Comparison of ENCODE assay signal across 12 cellular contexts in the genomic region with DNA sequence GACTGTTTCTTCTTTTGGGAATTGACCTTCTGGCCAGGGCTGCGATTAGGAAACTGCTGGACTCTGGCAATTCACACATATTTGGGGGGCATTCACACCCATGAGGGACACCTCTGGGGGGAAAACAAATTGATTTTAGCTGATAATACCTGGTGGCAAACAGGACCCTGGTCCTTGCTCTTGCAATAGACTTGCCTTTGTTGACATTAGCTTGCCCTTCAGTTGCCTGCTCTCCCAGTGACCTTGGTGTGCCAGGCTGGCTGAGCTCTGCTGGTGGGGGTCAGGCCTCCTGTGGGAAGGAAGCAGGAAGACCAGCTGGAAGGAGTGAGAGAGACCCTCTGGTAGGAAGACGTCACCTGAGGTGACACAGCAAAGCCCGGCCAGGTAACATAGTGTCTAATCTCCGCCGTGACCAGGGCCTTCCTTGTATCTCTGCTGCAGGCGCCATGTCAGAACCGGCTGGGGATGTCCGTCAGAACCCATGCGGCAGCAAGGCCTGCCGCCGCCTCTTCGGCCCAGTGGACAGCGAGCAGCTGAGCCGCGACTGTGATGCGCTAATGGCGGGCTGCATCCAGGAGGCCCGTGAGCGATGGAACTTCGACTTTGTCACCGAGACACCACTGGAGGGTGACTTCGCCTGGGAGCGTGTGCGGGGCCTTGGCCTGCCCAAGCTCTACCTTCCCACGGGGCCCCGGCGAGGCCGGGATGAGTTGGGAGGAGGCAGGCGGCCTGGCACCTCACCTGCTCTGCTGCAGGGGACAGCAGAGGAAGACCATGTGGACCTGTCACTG. TPM values are rescaled to one million over a fixed set of nuclear protein-coding genes. Genes with fewer than 3 reads are reported as not detected.
DNase-seq lines count a peak whose midpoint lies in the region; ATAC-seq, FAIRE-seq and TF ChIP-seq lines count a peak whose summit lies in the region.
"Had no signal": no experiment of that assay in that cellular context is flagged by ENCODE, and none has a peak within 500 bp of the region (broad histone marks: within the 10 kb centered on the region; RNA-seq: fewer than 3 reads in every experiment).

No MANE protein-coding gene starts in this region.

- H3K27ac ChIP-seq in breast epithelium (peak overlapping the region in 1 of 2 donors; percentile 82), keratinocyte (ENCODE audit: control insufficient read depth, insufficient read depth, low read length) (peak overlapping the region; percentile 97), vagina (peak overlapping the region; percentile 99), brain microvascular endothelial cell (no peak overlapping the region)

- no peaks in the 10 kb centered on the region for H3K27me3 ChIP-seq in breast epithelium
- H3K27me3 ChIP-seq in keratinocyte (ENCODE audit: control insufficient read depth, extremely low read depth, insufficient read depth, low read length), result no peaks in the 10 kb centered on the region
- H3K27me3 ChIP-seq in vagina, result no peaks in the 10 kb centered on the region
- H3K27me3 ChIP-seq in brain microvascular endothelial cell (replicated peaks), result no peaks in the 10 kb centered on the region

- peak overlapping the region; percentile 87 for H3K4me3 Mint-ChIP-seq in MCF 10A (ENCODE audit: unreplicated experiment)
- peak overlapping the region; percentile 68 for H3K4me3 Mint-ChIP-seq in T-helper 17 cell
- H3K4me3 Mint-ChIP-seq: CD8-positive, alpha-beta memory T cell; central memory CD8-positive, alpha-beta T cell; mesothelial cell of epicardium had no signal

- peaks cover 29% of the 10 kb centered on the region for H3K79me2 ChIP-seq in keratinocyte (ENCODE audit: control insufficient read depth, insufficient read depth, low read length)

- TF ChIP-seq POLR2A in breast epithelium (IDR thresholded peaks at IDR 0.05) (no peak), vagina (IDR thresholded peaks at IDR 0.05) (no peak)

- peaks cover 100% of the 10 kb centered on the region for H3K36me3 Mint-ChIP-seq in MCF 10A (ENCODE audit: insufficient read depth, unreplicated experiment)
- no peaks in the 10 kb centered on the region for H3K36me3 Mint-ChIP-seq in T-helper 17 cell (ENCODE audit: low read depth)

- CTCF ChIA-PET in MCF 10A (lab: Yijun Ruan, JAX), result interaction anchor here (0.6 to 2.0 kb wide), 8 partner anchors 13 to 86 kb away, joined by 3 to 5 read pairs (median 4); no protein-coding TSS in a partner anchor

- no peak overlapping the region for H3K4me2 ChIP-seq in keratinocyte (ENCODE audit: control insufficient read depth, extremely low read depth, insufficient read depth, low read depth, low read length)

- no peak overlapping the region for H2AFZ ChIP-seq in keratinocyte (ENCODE audit: control insufficient read depth, low read length)

- H3K27me3 Mint-ChIP-seq in MCF 10A (ENCODE audit: insufficient read depth, unreplicated experiment) (no peaks in the 10 kb centered on the region), T-helper 17 cell (no peaks in the 10 kb centered on the region)
- H3K27me3 Mint-ChIP-seq: central memory CD8-positive, alpha-beta T cell had no signal

- DNase-seq in MCF 10A (ENCODE audit: unreplicated experiment), result no peak
- no peak for DNase-seq in breast epithelium (ENCODE audit: low spot score in 2 of 2)
- no peak for DNase-seq in T-helper 17 cell
- DNase-seq in keratinocyte (ENCODE audit: low read depth, low spot score), result no peak
- DNase-seq in vagina (ENCODE audit: extremely low spot score in 2 of 2), result no peak
- DNase-seq in brain microvascular endothelial cell, result no peak
- DNase-seq: CD8-positive, alpha-beta memory T cell; NCI-H226 had no signal

- POLR2A ChIA-PET in MCF 10A (lab: Yijun Ruan, JAX), result interaction anchor here (0.8 to 17.5 kb wide), 14 partner anchors 9 to 240 kb away, joined by 3 to 495 read pairs (median 16); a partner anchor contains a TSS

- H3K9ac ChIP-seq in keratinocyte (ENCODE audit: control insufficient read depth, extremely low read depth, insufficient read depth, low read length), result peak overlapping the region; percentile 70

- dilution Hi-C loops in keratinocyte (cut with MboI; ENCODE audit: extremely low pct_ligation_motif_present, low sequenced_read_pairs), result no loop called here

- peak overlapping the region; percentile 65 for H3K27ac Mint-ChIP-seq in MCF 10A (ENCODE audit: low read depth, unreplicated experiment)
- H3K27ac Mint-ChIP-seq in T-helper 17 cell, result peak overlapping the region; percentile 98
- H3K27ac Mint-ChIP-seq: mesothelial cell of epicardium had no signal

- H3K9me1 ChIP-seq in keratinocyte (ENCODE audit: control insufficient read depth, extremely low read depth, insufficient read depth, low read length), result no peaks in the 10 kb centered on the region

- H3K9me3 ChIP-seq in breast epithelium (no peaks in the 10 kb centered on the region), T-helper 17 cell (ENCODE audit: control insufficient read depth, low read length, poor library complexity, severe bottlenecking) (no peaks in the 10 kb centered on the region), keratinocyte (ENCODE audit: control insufficient read depth, low read depth, low read length) (no peaks in the 10 kb centered on the region), vagina (no peaks in the 10 kb centered on the region)

- FAIRE-seq in keratinocyte (lab: Jason Lieb, UNC), result no peak

- H3K9me3 Mint-ChIP-seq in MCF 10A (ENCODE audit: unreplicated experiment), result no peaks in the 10 kb centered on the region
- H3K9me3 Mint-ChIP-seq: central memory CD8-positive, alpha-beta T cell; mesothelial cell of epicardium had no signal

- H3K36me3 ChIP-seq in breast epithelium, result peaks cover 7% of the 10 kb centered on the region
- H3K36me3 ChIP-seq in keratinocyte (ENCODE audit: control insufficient read depth in 2 of 2, extremely low read depth in 1 of 2, insufficient read depth in 2 of 2, low read length in 2 of 2), result peaks cover 35 to 46% of the 10 kb centered on the region in 2 experiments
- peaks cover 7 to 44% of the 10 kb centered on the region in 2 donors for H3K36me3 ChIP-seq in vagina
- H3K36me3 ChIP-seq in brain microvascular endothelial cell (replicated peaks), result peaks cover 48% of the 10 kb centered on the region

- H4K20me1 ChIP-seq in keratinocyte (ENCODE audit: control insufficient read depth, extremely low read depth, insufficient read depth, low read length), result peaks cover 36% of the 10 kb centered on the region

- intact Hi-C loops in MCF 10A (cut with micrococcal nuclease) (loop anchor here (2.0 to 10.0 kb wide), 2 partner anchors 75 to 259 kb away; no protein-coding TSS in a partner anchor), breast epithelium (cut with DNase I; ENCODE audit: low total_unique reads) (loop anchor here (5.0 kb wide), 1 partner anchor 62 kb away; no protein-coding TSS in a partner anchor), vagina (cut with DNase I) (loop anchor here (5.0 kb wide), 1 partner anchor 53 kb away; no protein-coding TSS in a partner anchor)

- TF ChIP-seq CTCF in MCF 10A (IDR thresholded peaks at IDR 0.05; ENCODE audit: unreplicated experiment) (no peak), breast epithelium (IDR thresholded peaks at IDR 0.05) (no peak), keratinocyte (optimal IDR thresholded peaks at IDR 0.05 in 1 of 3, IDR thresholded peaks at IDR 0.05 in 1 of 3, conservative IDR thresholded peaks at IDR 0.05 in 1 of 3; ENCODE audit: extremely low read depth in 1 of 3, insufficient read depth in 2 of 3, low read length in 3 of 3) (no peak), vagina (IDR thresholded peaks at IDR 0.05) (no peak), brain microvascular endothelial cell (IDR thresholded peaks at IDR 0.05; ENCODE audit: low read depth, low read length, missing control alignments) (no peak)

- in situ Hi-C loops in brain microvascular endothelial cell (cut with HindIII; ENCODE audit: low pct_ligation_motif_present, low sequenced_read_pairs), result no loop called here

- no TSS peak for BruUV-seq in MCF 10A (replicated peaks; lab: Mats Ljungman, UMichigan)

- ATAC-seq in T-helper 17 cell, result no peak
- no peak for ATAC-seq in HG02571 (IDR thresholded peaks at IDR 0.05; ENCODE audit: unreplicated experiment)
- no peak for ATAC-seq in GM21515 (IDR thresholded peaks at IDR 0.05; ENCODE audit: unreplicated experiment)

- H3K4me1 Mint-ChIP-seq in MCF 10A (ENCODE audit: insufficient read depth, unreplicated experiment) (peaks cover 6% of the 10 kb centered on the region), T-helper 17 cell (peaks cover 19% of the 10 kb centered on the region)

- H3K4me1 ChIP-seq in breast epithelium, result peaks cover 5 to 13% of the 10 kb centered on the region in 2 donors
- H3K4me1 ChIP-seq in keratinocyte (ENCODE audit: control insufficient read depth, extremely low read depth, insufficient read depth, low read length), result peaks cover 27% of the 10 kb centered on the region
- peaks cover 40% of the 10 kb centered on the region for H3K4me1 ChIP-seq in vagina

- H3K4me3 ChIP-seq in breast epithelium (no peak overlapping the region), keratinocyte (ENCODE audit: control insufficient read depth in 2 of 3, extremely low read depth in 1 of 3, insufficient read depth in 2 of 3, low read depth in 1 of 3, low read length in 3 of 3) (no peak overlapping the region), vagina (no peak overlapping the region), brain microvascular endothelial cell (ENCODE audit: low read depth, low read length) (no peak overlapping the region)

RNA-seq across cellular contexts. Expression of a gene that starts 5.3 kb away (rescaled TPM):
- total RNA-seq in MCF 10A (2022) (407 and 489 TPM in 2 replicates), breast epithelium (100 to 1,000 TPM; 125 to 144 (median 143) TPM), T-helper 17 cell (100 to 1,000 TPM; 180 to 255 TPM), vagina (169 TPM)
- polyA plus RNA-seq in keratinocyte, result 146 to 355 TPM (median 185 TPM) in 3 replicates
- 276 TPM for polyA plus RNA-seq in keratinocyte (2011; ENCODE audit: low read depth)
- polyA plus RNA-seq in keratinocyte (2011; cell fraction: cytosol; rRNA removed), result 287 and 301 TPM in 2 replicates
- polyA plus RNA-seq in keratinocyte (2011; cell fraction: nucleus; rRNA removed), result 268 and 303 TPM in 2 replicates
- polyA plus RNA-seq in keratinocyte (2012; ENCODE audit: low replicate concordance), result 138 and 909 TPM in 2 replicates
- polyA minus RNA-seq in keratinocyte, result 99.2 to 245 TPM (median 161 TPM) in 3 replicates
- polyA minus RNA-seq in keratinocyte (2011; cell fraction: cytosol; rRNA and poly(A)+ RNA removed), result 223 TPM
- polyA minus RNA-seq in keratinocyte (2011; cell fraction: nucleus; rRNA and poly(A)+ RNA removed), result 123 and 125 TPM in 2 replicates

RNA-seq across cellular contexts. Expression of a gene that starts 13.8 kb away (rescaled TPM):
- total RNA-seq in MCF 10A (2022) (0.09 TPM in 1 of 2 replicates, not detected in the other), breast epithelium (1 to 10 TPM in 1 of 3 donors, under 1 TPM in 2; under 0.01 to 1.9 (median 0.29) TPM), T-helper 17 cell (under 1 TPM; 0.21 to 0.77 TPM), vagina (0.49 TPM)
- polyA plus RNA-seq in keratinocyte, result 0.03 TPM in 2 of 3 replicates, not detected in the other
- polyA plus RNA-seq in keratinocyte (2011; ENCODE audit: low read depth), result 0.07 TPM
- not detected in 2 replicates for polyA plus RNA-seq in keratinocyte (2011; cell fraction: cytosol; rRNA removed)
- polyA plus RNA-seq in keratinocyte (2011; cell fraction: nucleus; rRNA removed), result 0.03 and 0.05 TPM in 2 replicates
- polyA plus RNA-seq in keratinocyte (2012; ENCODE audit: low replicate concordance), result 0.13 TPM in 1 of 2 replicates, not detected in the other
- not detected in 3 replicates for polyA minus RNA-seq in keratinocyte
- not detected for polyA minus RNA-seq in keratinocyte (2011; cell fraction: cytosol; rRNA and poly(A)+ RNA removed)
- polyA minus RNA-seq in keratinocyte (2011; cell fraction: nucleus; rRNA and poly(A)+ RNA removed), result not detected in 2 replicates
- total RNA-seq: CD8-positive, alpha-beta memory T cell had no signal
- polyA plus RNA-seq: CD8-positive, alpha-beta memory T cell had no signal
